1 cellular context compared by ENCODE assay signal in genomic region chr13:99191336-99191899, GRCh38.
TF ChIP-seq lines count a peak whose summit lies in the region.

No MANE protein-coding gene starts in this region.

TF ChIP-seq in HEK293, 187 proteins besides CTCF, POLR2A, EP300 and RAD21 (continued from another document):
- TF ChIP-seq ZSCAN4 (tag by site-specific recombination; IDR thresholded peaks at IDR 0.05) (no peak), EGR2 (tag by site-specific recombination; IDR thresholded peaks at IDR 0.05; ENCODE audit: low read depth) (no peak), INSM2 (tag by site-specific recombination; IDR thresholded peaks at IDR 0.05) (no peak), ZNF747 (tag by site-specific recombination; IDR thresholded peaks at IDR 0.05) (no peak), ZNF658 (tag by site-specific recombination; IDR thresholded peaks at IDR 0.05) (no peak), ZEB2 (tag by site-specific recombination; IDR thresholded peaks at IDR 0.05) (no peak), ZNF248 (tag by site-specific recombination; IDR thresholded peaks at IDR 0.05) (no peak), ZNF544 (tag by site-specific recombination; IDR thresholded peaks at IDR 0.05) (no peak), WT1 (tag by site-specific recombination; IDR thresholded peaks at IDR 0.05) (no peak), ZFP3 (tag by site-specific recombination; IDR thresholded peaks at IDR 0.05; ENCODE audit: low read depth) (no peak), FEZF1 (tag by site-specific recombination; IDR thresholded peaks at IDR 0.05) (peak; percentile 24; the same call in 1 of the 2 replicates), PRDM6 (tag by site-specific recombination; IDR thresholded peaks at IDR 0.05) (peak; percentile 73; the same call in 1 of the 2 replicates), ZBTB20 (tag by site-specific recombination; IDR thresholded peaks at IDR 0.05) (no peak), ZNF398 (tag by site-specific recombination; IDR thresholded peaks at IDR 0.05) (peak; percentile 66; the same call in 1 of the 2 replicates), ZNF394 (tag by site-specific recombination; IDR thresholded peaks at IDR 0.05; ENCODE audit: borderline replicate concordance) (no peak), ZNF433 (tag by site-specific recombination; IDR thresholded peaks at IDR 0.05; ENCODE audit: low read depth) (no peak)
